In the genomic region with DNA sequence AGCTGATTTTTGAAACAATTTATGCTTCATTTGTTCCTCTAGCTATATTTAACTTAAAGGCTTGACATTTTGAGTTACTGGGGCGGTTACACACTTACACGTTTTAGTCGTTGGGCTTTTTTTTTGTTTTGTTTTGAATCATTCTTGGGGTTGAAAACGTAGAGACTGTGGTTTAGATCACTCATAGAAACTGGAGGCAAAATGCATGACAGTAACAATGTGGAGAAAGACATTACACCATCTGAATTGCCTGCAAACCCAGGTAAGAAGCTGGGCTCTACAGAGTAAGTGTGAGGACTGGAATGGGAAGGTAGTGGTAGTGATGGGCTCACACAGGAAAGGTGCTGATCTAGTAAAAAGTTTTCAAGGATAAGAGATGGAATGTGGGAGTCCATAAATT, we compare ENCODE assay signal across 8 cellular contexts. TPM values are rescaled to one million over a fixed set of nuclear protein-coding genes. Genes with fewer than 3 reads are reported as not detected.
A peak's percentile ranks its signal among the peaks of the same experiment; 100 is the strongest.
DNase-seq lines count a peak whose midpoint lies in the region; ATAC-seq and TF ChIP-seq lines count a peak whose summit lies in the region.

Gene CLEC2D (plus strand): TSS at position 180 of the 400 bp plus-strand sequence. CDS start 22 bp downstream, at position 202.

- no TSS peak for BruUV-seq in OCI-LY7 (replicated peaks; lab: Mats Ljungman, UMichigan)

- H3K79me2 ChIP-seq in OCI-LY7 (ENCODE audit: insufficient read depth, low read depth, low read length) (peaks cover 67% of the 10 kb centered on the region), GM23248 (ENCODE audit: insufficient read depth) (no peaks in the 10 kb centered on the region)

- in situ Hi-C loops in GM23248 (cut with MboI) = no loop called here

- CTCF ChIA-PET in OCI-LY7 (lab: Charles Lee; ENCODE audit: unreplicated experiment) (no interaction called here), RWPE1 (lab: Yijun Ruan, JAX) (interaction anchor here (0.7 kb wide), 1 partner anchor 39 kb away, joined by 3 read pairs; no protein-coding TSS in a partner anchor)
- CTCF ChIA-PET in naive thymus-derived CD4-positive, alpha-beta T cell (lab: Charles Lee) = interaction anchor here (0.7 to 1.9 kb wide), 9 partner anchors 9 to 81 kb away, joined by 3 to 13 read pairs (median 4); no protein-coding TSS in a partner anchor

- no peak for TF ChIP-seq EP300 in gastroesophageal sphincter (IDR thresholded peaks at IDR 0.05)

- peaks cover 44 to 76% (median 69%) of the 10 kb centered on the region in 7 donors for H3K4me1 Mint-ChIP-seq in naive thymus-derived CD4-positive, alpha-beta T cell

- H4K20me1 ChIP-seq in OCI-LY7 (ENCODE audit: insufficient read depth, low read length) = no peaks in the 10 kb centered on the region
- no peaks in the 10 kb centered on the region for H4K20me1 ChIP-seq in GM23248 (ENCODE audit: insufficient read depth)

- H3K27ac Mint-ChIP-seq in naive thymus-derived CD4-positive, alpha-beta T cell = peak within 1 kb of the TSS; percentile 90 to 99 (median 95)

- ATAC-seq in GM18505 (IDR thresholded peaks at IDR 0.05; ENCODE audit: unreplicated experiment) = peak; percentile 42
- ATAC-seq in GM21825 (IDR thresholded peaks at IDR 0.05; ENCODE audit: unreplicated experiment) = peak; percentile 35
- ATAC-seq in naive thymus-derived CD4-positive, alpha-beta T cell = peak; percentile 69
- ATAC-seq in gastroesophageal sphincter = no peak

- H3K27ac ChIP-seq in OCI-LY7 (ENCODE audit: low read depth, low read length, poor library complexity, severe bottlenecking) (peak within 1 kb of the TSS; percentile 87), RWPE1 (no peak within 1 kb of the TSS), GM23248 (no peak within 1 kb of the TSS), gastroesophageal sphincter (no peak within 1 kb of the TSS)
- peak within 1 kb of the TSS; percentile 83 for H3K27ac ChIP-seq in naive thymus-derived CD4-positive, alpha-beta T cell (ENCODE audit: low read depth, low read length)

- TF ChIP-seq CTCF in OCI-LY7 (conservative IDR thresholded peaks at IDR 0.05; ENCODE audit: low read length) (no peak), RWPE1 (conservative IDR thresholded peaks at IDR 0.05; ENCODE audit: low read depth) (no peak), gastroesophageal sphincter (IDR thresholded peaks at IDR 0.05) (no peak)

- H3K9me3 Mint-ChIP-seq in naive thymus-derived CD4-positive, alpha-beta T cell = peaks cover 0 to 6% (median 2%) of the 10 kb centered on the region in 11 donors

- peaks cover 8 to 73% (median 46%) of the 10 kb centered on the region in 5 donors for H3K36me3 Mint-ChIP-seq in naive thymus-derived CD4-positive, alpha-beta T cell

- peaks cover 0 to 8% (median 0%) of the 10 kb centered on the region in 5 donors for H3K27me3 Mint-ChIP-seq in naive thymus-derived CD4-positive, alpha-beta T cell

- H3K9me2 ChIP-seq in OCI-LY7 (ENCODE audit: insufficient read depth, low read length) (no peaks in the 10 kb centered on the region), GM23248 (ENCODE audit: insufficient read depth) (no peaks in the 10 kb centered on the region)

- TF ChIP-seq POLR2A in GM18505 (IDR thresholded peaks at IDR 0.05; ENCODE audit: borderline replicate concordance, extremely low read depth, insufficient read depth, insufficient read length) (peak; percentile 68), gastroesophageal sphincter (IDR thresholded peaks at IDR 0.05) (no peak)

- 68 to 77% methylated on average over 4 of the region's 4 CpGs for WGBS in GM23248 (ENCODE audit: low coverage in 1 of 2, low lambda C conversion rate in 2 of 2, missing lambda C conversion rate in 2 of 2), 2 experiments
- WGBS in gastroesophageal sphincter (ENCODE audit: low coverage in 1 of 2), 2 donors = 83 to 91% methylated on average over 3 to 4 of the region's 4 CpGs

- H3K27me3 ChIP-seq in naive thymus-derived CD4-positive, alpha-beta T cell (ENCODE audit: control insufficient read depth in 2 of 2, insufficient read depth in 2 of 2, low read length in 2 of 2) = no peaks in the 10 kb centered on the region
- H3K27me3 ChIP-seq in GM23248 (replicated peaks; ENCODE audit: insufficient read depth) (no peaks in the 10 kb centered on the region), gastroesophageal sphincter (no peaks in the 10 kb centered on the region)

- no peak within 1 kb of the TSS for H3K9ac ChIP-seq in GM23248

- H3F3A ChIP-seq in GM23248 (ENCODE audit: insufficient read depth) = peaks cover 17% of the 10 kb centered on the region; the same call in 1 of the 2 replicates

- peaks cover 52% of the 10 kb centered on the region for H3K36me3 ChIP-seq in OCI-LY7 (ENCODE audit: insufficient read depth, low read length)
- peaks cover 0 to 7% (median 0%) of the 10 kb centered on the region in 3 experiments for H3K36me3 ChIP-seq in naive thymus-derived CD4-positive, alpha-beta T cell (ENCODE audit: control insufficient read depth in 2 of 3, insufficient read depth in 3 of 3, low read length in 3 of 3)
- peaks cover 6% of the 10 kb centered on the region; the same call in 1 of the 2 replicates for H3K36me3 ChIP-seq in GM23248 (ENCODE audit: low read depth)
- peaks cover 0 to 23% of the 10 kb centered on the region in 2 donors for H3K36me3 ChIP-seq in gastroesophageal sphincter

- intact Hi-C loops in OCI-LY7 (cut with micrococcal nuclease; ENCODE audit: unreplicated experiment) = loop anchor here (1.0 to 5.0 kb wide), 3 partner anchors 21 to 723 kb away; partner anchors contain the start of gene KLRK1
- intact Hi-C loops in naive thymus-derived CD4-positive, alpha-beta T cell (cut with micrococcal nuclease) = loop anchor here (1.0 to 2.0 kb wide), 8 partner anchors 9 to 125 kb away; partner anchors contain the start of gene CD69 (in 1 of the 2)

- H3K4me3 Mint-ChIP-seq in naive thymus-derived CD4-positive, alpha-beta T cell = peak within 1 kb of the TSS; percentile 89 to 99 (median 92)

- H3K4me1 ChIP-seq in OCI-LY7 (ENCODE audit: insufficient read depth, low read length, poor library complexity, severe bottlenecking) (peaks cover 76% of the 10 kb centered on the region), GM23248 (ENCODE audit: insufficient read depth) (peaks cover 27% of the 10 kb centered on the region), gastroesophageal sphincter (peaks cover 0 to 22% (median 3%) of the 10 kb centered on the region in 3 donors)
- peaks cover 25 to 29% of the 10 kb centered on the region in 2 donors for H3K4me1 ChIP-seq in naive thymus-derived CD4-positive, alpha-beta T cell (ENCODE audit: control insufficient read depth in 2 of 2, insufficient read depth in 2 of 2, low read length in 2 of 2)

- peak; percentile 78 for DNase-seq in OCI-LY7 (ENCODE audit: low spot score)
- peak in 8 of 9 donors; percentile 56 to 85 (median 76) for DNase-seq in naive thymus-derived CD4-positive, alpha-beta T cell
- DNase-seq in RWPE1 (ENCODE audit: low spot score) = no peak
- no peak for DNase-seq in GM23248
- no peak for DNase-seq in NCI-H2196 treated with DMSO at 0.1 percent for 48 hours (lab: John Stamatoyannopoulos, UW; ENCODE audit: unreplicated experiment)

- H2AFZ ChIP-seq in OCI-LY7 (ENCODE audit: low read length) = peak within 1 kb of the TSS; percentile 6; the same call in 1 of the 2 replicates
- no peak within 1 kb of the TSS for H2AFZ ChIP-seq in GM23248

- H3K9me3 ChIP-seq in OCI-LY7 (ENCODE audit: low read length) (no peaks in the 10 kb centered on the region), GM23248 (ENCODE audit: low read depth) (no peaks in the 10 kb centered on the region), gastroesophageal sphincter (no peaks in the 10 kb centered on the region)
- no peaks in the 10 kb centered on the region for H3K9me3 ChIP-seq in naive thymus-derived CD4-positive, alpha-beta T cell (ENCODE audit: control insufficient read depth in 2 of 3, low read length in 3 of 3)

- peak within 1 kb of the TSS; percentile 91 for H3K4me2 ChIP-seq in OCI-LY7 (ENCODE audit: low read length)
- no peak within 1 kb of the TSS for H3K4me2 ChIP-seq in GM23248 (ENCODE audit: unreplicated experiment)

- POLR2A ChIA-PET in OCI-LY7 (lab: Charles Lee) = interaction anchor here (0.6 to 7.1 kb wide), 22 partner anchors 8 to 726 kb away, joined by 3 to 146 read pairs (median 6); partner anchors contain the start of genes CD69 and CLECL1
- POLR2A ChIA-PET in naive thymus-derived CD4-positive, alpha-beta T cell (lab: Charles Lee) = interaction anchor here (0.6 to 25.5 kb wide), 17 partner anchors 13 to 276 kb away, joined by 3 to 784 read pairs (median 5); partner anchors contain the start of genes CD69 and CLEC2B
- POLR2A ChIA-PET in RWPE1 (lab: Yijun Ruan, JAX; ENCODE audit: low non-redundant PET) = no interaction called here

- peak within 1 kb of the TSS; percentile 68 for H3K4me3 ChIP-seq in OCI-LY7 (ENCODE audit: low read depth, low read length, poor library complexity, severe bottlenecking)
- peak within 1 kb of the TSS; percentile 80 for H3K4me3 ChIP-seq in naive thymus-derived CD4-positive, alpha-beta T cell (ENCODE audit: low read length)
- H3K4me3 ChIP-seq in GM23248 = no peak within 1 kb of the TSS
- no peak within 1 kb of the TSS for H3K4me3 ChIP-seq in gastroesophageal sphincter

RNA-seq across cellular contexts. Expression of gene CLEC2D, which starts in this region (rescaled TPM):
- total RNA-seq in OCI-LY7 (2014; rRNA removed; shearing (Covaris generic)) = 56.9 and 59.6 TPM in 2 replicates
- total RNA-seq in OCI-LY7 (2022) (146 and 177 TPM in 2 replicates), gastroesophageal sphincter (10 to 100 TPM in 2 of 4 donors, 1 to 10 TPM in 2; 2.3 to 12.9 (median 7.4) TPM)
- 100 to 1,000 TPM; 182 to 378 (median 327) TPM for total RNA-seq in naive thymus-derived CD4-positive, alpha-beta T cell
- polyA plus RNA-seq in naive thymus-derived CD4-positive, alpha-beta T cell = 100 to 1,000 TPM; 319 to 323 TPM
- total RNA-seq in GM23248 (2014; rRNA removed; shearing (Covaris generic)) = 0.54 and 6.6 TPM in 2 replicates
- polyA plus RNA-seq in GM23248 (2016; fragmentation: Nextera tagmentation; extraction: Ambion mirVana) = 1.1 and 2.8 TPM in 2 replicates

Comparison
In these comparisons a context has a peak if more than half of its experiments do, and no peak if none do; other contexts are left out.
1. RNA of gene CLEC2D (polyA plus RNA-seq): 319 to 323 TPM in naive thymus-derived CD4-positive, alpha-beta T cell; 1.1 to 2.8 TPM in GM23248; every median in the first group is over 10 times any median in the second.
2. DNase-seq: peak in OCI-LY7 (single experiment) and naive thymus-derived CD4-positive, alpha-beta T cell (8 of 9); none in RWPE1 (single experiment), GM23248 (single experiment) and NCI-H2196 treated with DMSO at 0.1 percent for 48 hours (single experiment).
3. H3K27ac ChIP-seq: peak in OCI-LY7 (single experiment) and naive thymus-derived CD4-positive, alpha-beta T cell (single experiment); none in RWPE1 (single experiment), GM23248 (single experiment) and gastroesophageal sphincter (0 of 4).
4. H3K4me3 ChIP-seq: peak in OCI-LY7 (single experiment) and naive thymus-derived CD4-positive, alpha-beta T cell (single experiment); none in GM23248 (single experiment) and gastroesophageal sphincter (0 of 2).